1 cellular context compared by ENCODE assay signal in the genomic region with DNA sequence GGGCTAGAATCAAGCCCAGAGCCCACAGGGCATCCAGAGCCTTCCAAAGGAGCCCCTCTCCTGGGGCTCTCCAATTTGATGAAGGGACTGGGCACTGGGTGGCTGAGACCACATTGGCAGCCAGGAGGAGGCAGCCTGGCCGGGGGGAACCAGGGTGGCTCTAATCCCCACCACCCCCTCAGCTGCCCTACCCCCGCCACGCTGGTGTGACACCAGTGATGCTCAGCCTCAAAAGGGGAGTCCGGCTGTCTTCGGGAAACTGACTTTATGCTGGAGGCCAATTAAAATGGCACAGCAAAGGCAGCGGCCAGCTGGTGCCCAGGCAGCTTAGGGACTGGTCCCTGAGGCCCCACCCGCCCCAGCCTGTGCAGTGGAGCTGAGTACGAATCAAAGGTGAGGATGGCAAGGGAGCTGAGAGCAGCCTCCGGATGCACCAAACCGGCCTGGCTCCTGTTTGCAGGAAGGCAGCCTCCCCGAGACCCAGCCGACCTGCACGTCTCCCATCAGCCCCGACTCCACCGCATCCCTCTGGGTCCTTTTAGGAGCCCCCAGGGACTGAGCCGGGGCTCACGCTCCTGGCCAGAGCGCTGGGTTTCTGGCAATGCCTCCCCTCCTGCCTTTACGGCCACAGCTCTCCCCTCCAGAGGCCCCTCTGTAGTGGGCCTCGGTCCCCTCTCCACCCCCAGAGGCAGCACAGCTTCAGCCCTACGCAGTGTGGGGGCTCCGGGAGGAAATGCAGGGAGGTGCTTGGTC.
TF ChIP-seq lines count a peak whose summit lies in the region.

No MANE protein-coding gene starts in this region.

TF ChIP-seq in HepG2, 621 proteins besides CTCF, POLR2A, EP300 and RAD21:
- no peak for TF ChIP-seq KMT2B (CRISPR knock-in tag; IDR thresholded peaks at IDR 0.05)
- no peak for TF ChIP-seq ZSCAN21 (CRISPR knock-in tag; IDR thresholded peaks at IDR 0.05; ENCODE audit: borderline replicate concordance)
- no peak for TF ChIP-seq MIER3 (CRISPR knock-in tag; IDR thresholded peaks at IDR 0.05; ENCODE audit: borderline replicate concordance)
- TF ChIP-seq, protein P1, sequence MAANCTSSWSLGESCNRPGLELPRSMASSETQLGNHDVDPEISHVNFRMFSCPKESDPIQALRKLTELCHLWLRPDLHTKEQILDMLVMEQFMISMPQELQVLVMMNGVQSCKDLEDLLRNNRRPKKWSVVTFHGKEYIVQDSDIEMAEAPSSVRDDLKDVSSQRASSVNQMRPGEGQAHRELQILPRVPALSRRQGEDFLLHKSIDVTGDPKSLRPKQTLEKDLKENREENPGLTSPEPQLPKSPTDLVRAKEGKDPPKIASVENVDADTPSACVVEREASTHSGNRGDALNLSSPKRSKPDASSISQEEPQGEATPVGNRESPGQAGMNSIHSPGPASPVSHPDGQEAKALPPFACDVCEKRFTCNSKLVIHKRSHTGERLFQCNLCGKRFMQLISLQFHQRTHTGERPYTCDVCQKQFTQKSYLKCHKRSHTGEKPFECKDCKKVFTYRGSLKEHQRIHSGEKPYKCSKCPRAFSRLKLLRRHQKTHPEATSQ (CRISPR knock-in tag; IDR thresholded peaks at IDR 0.05; ENCODE audit: borderline replicate concordance): no peak
